In genomic region chr20:35695245-35695749, GRCh38 we compare ENCODE assay signal across 1 cellular context.
TF ChIP-seq lines count a peak whose summit lies in the region.

No MANE protein-coding gene starts in this region.

TF ChIP-seq in HepG2, 621 proteins besides CTCF, POLR2A, EP300 and RAD21 (continues in another document):
- 0 out of 2 replicates have a peak, but pooled peaks have one; percentile 7 for TF ChIP-seq TOPORS (CRISPR knock-in tag; IDR thresholded peaks at IDR 0.05)
- peak; percentile 54; the same call in 1 of the 2 replicates for TF ChIP-seq FOXJ3 (CRISPR knock-in tag; IDR thresholded peaks at IDR 0.05; ENCODE audit: borderline replicate concordance)
- TF ChIP-seq ZNF782 (CRISPR knock-in tag; IDR thresholded peaks at IDR 0.05; ENCODE audit: borderline replicate concordance): no peak; the same call in 1 of the 2 replicates
- TF ChIP-seq RBAK (CRISPR knock-in tag; IDR thresholded peaks at IDR 0.05): no peak
- TF ChIP-seq ZNF7 (CRISPR knock-in tag; IDR thresholded peaks at IDR 0.05): no peak
- TF ChIP-seq RXRB (CRISPR knock-in tag; IDR thresholded peaks at IDR 0.05; ENCODE audit: borderline replicate concordance): peak; percentile 92
- peak; percentile 40; the same call in 1 of the 2 replicates for TF ChIP-seq ZNF609 (CRISPR knock-in tag; IDR thresholded peaks at IDR 0.05; ENCODE audit: borderline replicate concordance)
- 0 out of 2 replicates have a peak, but pooled peaks have one; percentile 23 for TF ChIP-seq SSRP1 (CRISPR knock-in tag; IDR thresholded peaks at IDR 0.05)
- no peak for TF ChIP-seq MEIS2 (CRISPR knock-in tag; IDR thresholded peaks at IDR 0.05)
- no peak for TF ChIP-seq RFXAP (CRISPR knock-in tag; IDR thresholded peaks at IDR 0.05; ENCODE audit: borderline replicate concordance)
- peak; percentile 66 for TF ChIP-seq HOXA3 (CRISPR knock-in tag; IDR thresholded peaks at IDR 0.05)
- TF ChIP-seq, protein P1, sequence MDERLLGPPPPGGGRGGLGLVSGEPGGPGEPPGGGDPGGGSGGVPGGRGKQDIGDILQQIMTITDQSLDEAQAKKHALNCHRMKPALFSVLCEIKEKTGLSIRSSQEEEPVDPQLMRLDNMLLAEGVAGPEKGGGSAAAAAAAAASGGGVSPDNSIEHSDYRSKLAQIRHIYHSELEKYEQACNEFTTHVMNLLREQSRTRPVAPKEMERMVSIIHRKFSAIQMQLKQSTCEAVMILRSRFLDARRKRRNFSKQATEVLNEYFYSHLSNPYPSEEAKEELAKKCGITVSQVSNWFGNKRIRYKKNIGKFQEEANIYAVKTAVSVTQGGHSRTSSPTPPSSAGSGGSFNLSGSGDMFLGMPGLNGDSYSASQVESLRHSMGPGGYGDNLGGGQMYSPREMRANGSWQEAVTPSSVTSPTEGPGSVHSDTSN (CRISPR knock-in tag; IDR thresholded peaks at IDR 0.05): no peak
- peak; percentile 1; the same call in 1 of the 2 replicates for TF ChIP-seq MIXL1 (CRISPR knock-in tag; IDR thresholded peaks at IDR 0.05)
- TF ChIP-seq ZNF644 (CRISPR knock-in tag; IDR thresholded peaks at IDR 0.05; ENCODE audit: low read depth): peak; percentile 83
- TF ChIP-seq FOXC1 (CRISPR knock-in tag; IDR thresholded peaks at IDR 0.05; ENCODE audit: borderline replicate concordance): peak; percentile 54; the same call in 1 of the 2 replicates
- peak; percentile 44; the same call in 1 of the 2 replicates for TF ChIP-seq ZNF292 (CRISPR knock-in tag; IDR thresholded peaks at IDR 0.05; ENCODE audit: borderline replicate concordance, low read depth)
- no peak for TF ChIP-seq KLF15 (CRISPR knock-in tag; IDR thresholded peaks at IDR 0.05; ENCODE audit: borderline replicate concordance)
- TF ChIP-seq, protein P2, sequence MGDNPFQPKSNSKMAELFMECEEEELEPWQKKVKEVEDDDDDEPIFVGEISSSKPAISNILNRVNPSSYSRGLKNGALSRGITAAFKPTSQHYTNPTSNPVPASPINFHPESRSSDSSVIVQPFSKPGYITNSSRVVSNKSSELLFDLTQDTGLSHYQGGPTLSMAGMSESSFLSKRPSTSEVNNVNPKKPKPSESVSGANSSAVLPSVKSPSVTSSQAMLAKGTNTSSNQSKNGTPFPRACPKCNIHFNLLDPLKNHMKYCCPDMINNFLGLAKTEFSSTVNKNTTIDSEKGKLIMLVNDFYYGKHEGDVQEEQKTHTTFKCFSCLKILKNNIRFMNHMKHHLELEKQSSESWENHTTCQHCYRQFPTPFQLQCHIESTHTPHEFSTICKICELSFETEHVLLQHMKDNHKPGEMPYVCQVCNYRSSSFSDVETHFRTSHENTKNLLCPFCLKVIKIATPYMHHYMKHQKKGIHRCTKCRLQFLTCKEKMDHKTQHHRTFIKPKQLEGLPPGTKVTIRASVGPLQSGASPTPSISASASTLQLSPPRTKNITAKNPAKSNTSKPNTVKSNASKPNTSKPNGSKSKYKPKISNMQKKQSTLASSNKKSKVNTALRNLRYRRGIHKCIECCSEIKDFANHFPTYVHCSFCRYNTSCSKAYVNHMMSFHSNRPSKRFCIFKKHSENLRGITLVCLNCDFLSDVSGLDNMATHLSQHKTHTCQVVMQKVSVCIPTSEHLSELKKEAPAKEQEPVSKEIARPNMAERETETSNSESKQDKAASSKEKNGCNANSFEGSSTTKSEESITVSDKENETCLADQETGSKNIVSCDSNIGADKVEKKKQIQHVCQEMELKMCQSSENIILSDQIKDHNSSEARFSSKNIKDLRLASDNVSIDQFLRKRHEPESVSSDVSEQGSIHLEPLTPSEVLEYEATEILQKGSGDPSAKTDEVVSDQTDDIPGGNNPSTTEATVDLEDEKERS (CRISPR knock-in tag; IDR thresholded peaks at IDR 0.05): no peak
- peak; percentile 79; the same call in 1 of the 2 replicates for TF ChIP-seq ZNF556 (CRISPR knock-in tag; IDR thresholded peaks at IDR 0.05; ENCODE audit: borderline replicate concordance)
- TF ChIP-seq ZNF383 (CRISPR knock-in tag; IDR thresholded peaks at IDR 0.05; ENCODE audit: borderline replicate concordance): no peak
- peak; percentile 44 for TF ChIP-seq SKI (IDR thresholded peaks at IDR 0.05; ENCODE audit: partially characterized antibody)
- 0 out of 2 replicates have a peak, but pooled peaks have one; percentile 54 for TF ChIP-seq SIX4 (CRISPR knock-in tag; IDR thresholded peaks at IDR 0.05)
- TF ChIP-seq ZNF83 (CRISPR knock-in tag; IDR thresholded peaks at IDR 0.05; ENCODE audit: borderline replicate concordance): no peak
- TF ChIP-seq ZNF577 (CRISPR knock-in tag; IDR thresholded peaks at IDR 0.05; ENCODE audit: borderline replicate concordance, low read depth): no peak
- TF ChIP-seq ZNF432 (CRISPR knock-in tag; IDR thresholded peaks at IDR 0.05; ENCODE audit: borderline replicate concordance): no peak
- TF ChIP-seq MTF2 (CRISPR knock-in tag; IDR thresholded peaks at IDR 0.05; ENCODE audit: borderline replicate concordance): no peak
- TF ChIP-seq HNF4A (CRISPR knock-in tag; IDR thresholded peaks at IDR 0.05): peak; percentile 99
- no peak for TF ChIP-seq ZNF597 (CRISPR knock-in tag; IDR thresholded peaks at IDR 0.05)
- no peak for TF ChIP-seq ZNF407 (CRISPR knock-in tag; IDR thresholded peaks at IDR 0.05; ENCODE audit: not compliant biosample characterization)
- TF ChIP-seq KLF16 (CRISPR knock-in tag; IDR thresholded peaks at IDR 0.05): peak in 1 of 2 experiments; percentile 55; a peak in 1 of 4 replicates
- TF ChIP-seq AGO1 (IDR thresholded peaks at IDR 0.05; ENCODE audit: low read depth, low read length, poor library complexity, severe bottlenecking): no peak
- peak; percentile 72; the same call in 1 of the 2 replicates for TF ChIP-seq NCOA2 (CRISPR knock-in tag; IDR thresholded peaks at IDR 0.05)
- TF ChIP-seq PCBP2 (optimal IDR thresholded peaks at IDR 0.05; ENCODE audit: low read depth, low read length, poor library complexity, severe bottlenecking): no peak
- TF ChIP-seq, protein P3, sequence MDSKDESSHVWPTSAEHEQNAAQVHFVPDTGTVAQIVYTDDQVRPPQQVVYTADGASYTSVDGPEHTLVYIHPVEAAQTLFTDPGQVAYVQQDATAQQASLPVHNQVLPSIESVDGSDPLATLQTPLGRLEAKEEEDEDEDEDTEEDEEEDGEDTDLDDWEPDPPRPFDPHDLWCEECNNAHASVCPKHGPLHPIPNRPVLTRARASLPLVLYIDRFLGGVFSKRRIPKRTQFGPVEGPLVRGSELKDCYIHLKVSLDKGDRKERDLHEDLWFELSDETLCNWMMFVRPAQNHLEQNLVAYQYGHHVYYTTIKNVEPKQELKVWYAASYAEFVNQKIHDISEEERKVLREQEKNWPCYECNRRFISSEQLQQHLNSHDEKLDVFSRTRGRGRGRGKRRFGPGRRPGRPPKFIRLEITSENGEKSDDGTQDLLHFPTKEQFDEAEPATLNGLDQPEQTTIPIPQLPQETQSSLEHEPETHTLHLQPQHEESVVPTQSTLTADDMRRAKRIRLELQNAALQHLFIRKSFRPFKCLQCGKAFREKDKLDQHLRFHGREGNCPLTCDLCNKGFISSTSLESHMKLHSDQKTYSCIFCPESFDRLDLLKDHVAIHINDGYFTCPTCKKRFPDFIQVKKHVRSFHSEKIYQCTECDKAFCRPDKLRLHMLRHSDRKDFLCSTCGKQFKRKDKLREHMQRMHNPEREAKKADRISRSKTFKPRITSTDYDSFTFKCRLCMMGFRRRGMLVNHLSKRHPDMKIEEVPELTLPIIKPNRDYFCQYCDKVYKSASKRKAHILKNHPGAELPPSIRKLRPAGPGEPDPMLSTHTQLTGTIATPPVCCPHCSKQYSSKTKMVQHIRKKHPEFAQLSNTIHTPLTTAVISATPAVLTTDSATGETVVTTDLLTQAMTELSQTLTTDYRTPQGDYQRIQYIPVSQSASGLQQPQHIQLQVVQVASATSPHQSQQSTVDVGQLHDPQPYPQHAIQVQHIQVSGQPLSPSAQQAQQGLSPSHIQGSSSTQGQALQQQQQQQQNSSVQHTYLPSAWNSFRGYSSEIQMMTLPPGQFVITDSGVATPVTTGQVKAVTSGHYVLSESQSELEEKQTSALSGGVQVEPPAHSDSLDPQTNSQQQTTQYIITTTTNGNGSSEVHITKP (CRISPR knock-in tag; IDR thresholded peaks at IDR 0.05; ENCODE audit: low read depth): peak; percentile 51; the same call in 1 of the 2 replicates
- TF ChIP-seq CREM (IDR thresholded peaks at IDR 0.05): peak; percentile 54; the same call in 1 of the 2 replicates
- TF ChIP-seq CREM (CRISPR knock-in tag; IDR thresholded peaks at IDR 0.05): no peak
- no peak for TF ChIP-seq NBN (conservative IDR thresholded peaks at IDR 0.05)
- peak; percentile 84 for TF ChIP-seq SALL1 (CRISPR knock-in tag; IDR thresholded peaks at IDR 0.05)
- peak; percentile 48; the same call in 1 of the 2 replicates for TF ChIP-seq TCF7L2 (IDR thresholded peaks at IDR 0.05; ENCODE audit: low read depth, low read length)
